Comparison of ENCODE assay signal across 1 cellular context in genomic region chr2:236823230-236823629, GRCh38.
TF ChIP-seq lines count a peak whose summit lies in the region.

No MANE protein-coding gene starts in this region.

TF ChIP-seq in H1, 55 proteins besides CTCF, POLR2A, EP300 and RAD21 (continued from another document):
- TF ChIP-seq FOSL1 (IDR thresholded peaks at IDR 0.05; ENCODE audit: insufficient read depth, low read depth, low read length): no peak
- no peak for TF ChIP-seq RNF2 (IDR thresholded peaks at IDR 0.05; ENCODE audit: borderline replicate concordance, low read depth, low read length, missing control alignments, poor library complexity, severe bottlenecking)
- TF ChIP-seq USF2 (IDR thresholded peaks at IDR 0.05; ENCODE audit: low read length): no peak
- TF ChIP-seq, protein P1, sequence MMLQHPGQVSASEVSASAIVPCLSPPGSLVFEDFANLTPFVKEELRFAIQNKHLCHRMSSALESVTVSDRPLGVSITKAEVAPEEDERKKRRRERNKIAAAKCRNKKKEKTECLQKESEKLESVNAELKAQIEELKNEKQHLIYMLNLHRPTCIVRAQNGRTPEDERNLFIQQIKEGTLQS (IDR thresholded peaks at IDR 0.05; ENCODE audit: insufficient read depth, low read depth, low read length): no peak
- TF ChIP-seq SP2 (IDR thresholded peaks at IDR 0.05; ENCODE audit: low read length): no peak
- TF ChIP-seq TBP (IDR thresholded peaks at IDR 0.05; ENCODE audit: low read depth, low read length): no peak
- no peak for TF ChIP-seq GTF2F1 (IDR thresholded peaks at IDR 0.05; ENCODE audit: borderline replicate concordance, low read depth, low read length)
- TF ChIP-seq EGR1 (IDR thresholded peaks at IDR 0.05; ENCODE audit: borderline replicate concordance, low read depth, low read length): no peak
